ENCODE assay signal across 1 cellular context in genomic region chr10:22434521-22434920, GRCh38.
TF ChIP-seq lines count a peak whose summit lies in the region.

No MANE protein-coding gene starts in this region.

TF ChIP-seq in endothelial cell of umbilical vein, 7 proteins besides CTCF, POLR2A, EP300 and RAD21:
- no peak for TF ChIP-seq MYC (IDR thresholded peaks at IDR 0.05; ENCODE audit: low read depth, low read length)
- no peak for TF ChIP-seq JUN (IDR thresholded peaks at IDR 0.05; ENCODE audit: borderline replicate concordance, insufficient read depth, insufficient read length, low read depth)
- no peak for TF ChIP-seq POLR2AphosphoS5 (IDR thresholded peaks at IDR 0.05; ENCODE audit: insufficient read depth, low read depth, low read length)
- no peak for TF ChIP-seq GATA2 (IDR thresholded peaks at IDR 0.05; ENCODE audit: insufficient read depth, insufficient read length, low read depth, low read length)
- no peak for TF ChIP-seq FOS (IDR thresholded peaks at IDR 0.05; ENCODE audit: borderline replicate concordance, insufficient read depth, low read length)
- no peak for TF ChIP-seq EZH2 (IDR thresholded peaks at IDR 0.05; ENCODE audit: borderline replicate concordance, low read depth, low read length, severe bottlenecking)
- TF ChIP-seq MAX (IDR thresholded peaks at IDR 0.05; ENCODE audit: insufficient read depth, insufficient read length), result no peak
